ENCODE assay signal across 1 cellular context in genomic region chr7:132489776-132490237, GRCh38.
TF ChIP-seq lines count a peak whose summit lies in the region.

No MANE protein-coding gene starts in this region.

TF ChIP-seq in H1, 55 proteins besides CTCF, POLR2A, EP300 and RAD21 (continued from another document):
- TF ChIP-seq, protein P1, sequence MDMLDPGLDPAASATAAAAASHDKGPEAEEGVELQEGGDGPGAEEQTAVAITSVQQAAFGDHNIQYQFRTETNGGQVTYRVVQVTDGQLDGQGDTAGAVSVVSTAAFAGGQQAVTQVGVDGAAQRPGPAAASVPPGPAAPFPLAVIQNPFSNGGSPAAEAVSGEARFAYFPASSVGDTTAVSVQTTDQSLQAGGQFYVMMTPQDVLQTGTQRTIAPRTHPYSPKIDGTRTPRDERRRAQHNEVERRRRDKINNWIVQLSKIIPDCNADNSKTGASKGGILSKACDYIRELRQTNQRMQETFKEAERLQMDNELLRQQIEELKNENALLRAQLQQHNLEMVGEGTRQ (IDR thresholded peaks at IDR 0.05; ENCODE audit: low read length) = no peak
